In genomic region chr7:71372991-71373390, GRCh38 we compare ENCODE assay signal across 20 cellular contexts.
"Had no signal": no experiment of that assay in that cellular context is flagged by ENCODE, and none has a peak within 500 bp of the region (broad histone marks: within the 10 kb centered on the region; RNA-seq: fewer than 3 reads in every experiment).

No MANE protein-coding gene starts in this region.

- H3K27ac Mint-ChIP-seq: dendritic cell treated with granulocyte-macrophage colony-stimulating factor and Interleukin-4, amounts not matched to agents 40 ng/mL and 50 ng/mL, for 4 days; effector memory CD8-positive, alpha-beta T cell; immature natural killer cell; mesothelial cell of epicardium had no signal

- H3K9me3 ChIP-seq: colonic mucosa had no signal

- H3K4me3 Mint-ChIP-seq: dendritic cell treated with granulocyte-macrophage colony-stimulating factor and Interleukin-4, amounts not matched to agents 40 ng/mL and 50 ng/mL, for 4 days; effector memory CD8-positive, alpha-beta T cell; immature natural killer cell; mesothelial cell of epicardium; naive B cell had no signal

- H2AFZ ChIP-seq: hepatocyte had no signal

- H3K4me1 ChIP-seq: colonic mucosa, esophagus muscularis mucosa, foreskin keratinocyte, gastroesophageal sphincter, heart left ventricle, left lung, lower lobe of right lung had no signal

- H3K4me3 ChIP-seq: colonic mucosa, esophagus muscularis mucosa, gastroesophageal sphincter, heart left ventricle, hepatocyte, left lung, lower lobe of right lung, mucosa of descending colon had no signal

- H3K36me3 ChIP-seq: colonic mucosa, esophagus muscularis mucosa, gastroesophageal sphincter, heart left ventricle, left lung, lower lobe of right lung had no signal

- H3K4me2 ChIP-seq: hepatocyte had no signal

- H3K4me1 Mint-ChIP-seq: immature natural killer cell, mesothelial cell of epicardium, naive B cell had no signal

- H3K27me3 ChIP-seq: colonic mucosa, esophagus muscularis mucosa, foreskin keratinocyte, gastroesophageal sphincter, heart left ventricle, hepatocyte, left lung had no signal

- H3K27ac ChIP-seq: colonic mucosa, esophagus muscularis mucosa, foreskin keratinocyte, gastroesophageal sphincter, heart left ventricle, hepatocyte, left lung, lower lobe of right lung had no signal

- DNase-seq: colonic mucosa; cortex of kidney; effector CD8-positive, alpha-beta T cell; effector memory CD8-positive, alpha-beta T cell; foreskin keratinocyte; heart left ventricle; hypothalamus; immature natural killer cell; left cardiac atrium; left lung; left ventricle myocardium superior; lower lobe of right lung; mesenchymal stem cell; mucosa of descending colon; naive B cell had no signal

- H3K27me3 Mint-ChIP-seq: dendritic cell treated with granulocyte-macrophage colony-stimulating factor and Interleukin-4, amounts not matched to agents 40 ng/mL and 50 ng/mL, for 4 days; effector memory CD8-positive, alpha-beta T cell; naive B cell had no signal
